27 cellular contexts compared by ENCODE assay signal in genomic region chr2:151394509-151394908, GRCh38.
"Had no signal": no experiment of that assay in that cellular context is flagged by ENCODE, and none has a peak within 500 bp of the region (broad histone marks: within the 10 kb centered on the region; RNA-seq: fewer than 3 reads in every experiment).

No MANE protein-coding gene starts in this region.

- FAIRE-seq: urothelium cell line had no signal

- DNase-seq: stimulated activated CD4-positive, alpha-beta T cell treated with anti-CD3 and anti-CD28 coated beads, Interleukin-2, amount 100 ng/mL, for 48 hours; stimulated activated CD4-positive, alpha-beta T cell treated with anti-CD3 and anti-CD28 coated beads, Interleukin-4, amount 100 ng/mL, for 1 hour; stimulated activated CD4-positive, alpha-beta T cell treated with anti-CD3 and anti-CD28 coated beads, Interleukin-4, amount 100 ng/mL, for 24 hours; stimulated activated CD4-positive, alpha-beta T cell treated with anti-CD3 and anti-CD28 coated beads, Interleukin-4, amount 100 ng/mL, for 4 hours; stimulated activated CD8-positive, alpha-beta memory T cell treated with anti-CD3 and anti-CD28 coated beads, Interleukin-4, amount 100 ng/mL, for 48 hours; stimulated activated naive B cell treated with anti-CD40 and anti-IgM and Interleukin-4, amounts not matched to agents 10 μg/mL and 1 μg/mL and 100 μg/mL, for 72 hours; stimulated activated naive CD4-positive, alpha-beta T cell; stimulated activated naive CD4-positive, alpha-beta T cell treated with Interleukin-2 at 50 U/mL for 16 hours; stimulated activated naive CD8-positive, alpha-beta T cell treated with anti-CD3 and anti-CD28 coated beads, Interleukin-15, amount 100 ng/mL, for 72 hours; stimulated activated naive CD8-positive, alpha-beta T cell treated with anti-CD3 and anti-CD28 coated beads, Interleukin-15, Interleukin-2, amounts not matched to agents 100 U/mL and 50 U/mL, for 24 hours; stomach; substantia nigra; testis; thyroid gland; tibial artery; transverse colon; trophoblast cell; upper lobe of left lung; upper lobe of right lung; uterus had no signal

- H3K4me3 ChIP-seq: stomach, suprapubic skin, testis, thoracic aorta, thyroid gland, tibial artery, tibial nerve, transverse colon, upper lobe of left lung, upper lobe of right lung, uterus, vagina had no signal

- H3K9me3 ChIP-seq: stomach, suprapubic skin, testis, thoracic aorta, thyroid gland, tibial artery, transverse colon, upper lobe of left lung, upper lobe of right lung, uterus, vagina had no signal

- H3K4me1 ChIP-seq: stomach, suprapubic skin, testis, thyroid gland, tibial artery, tibial nerve, transverse colon, upper lobe of left lung, upper lobe of right lung, uterus, vagina had no signal

- H3K36me3 ChIP-seq: stomach, suprapubic skin, thoracic aorta, thyroid gland, tibial artery, tibial nerve, transverse colon, upper lobe of left lung, upper lobe of right lung, uterus, vagina had no signal

- H3K27me3 ChIP-seq: stomach, suprapubic skin, testis, thyroid gland, tibial artery, tibial nerve, transverse colon, upper lobe of left lung, upper lobe of right lung, uterus, vagina had no signal

- H3K27ac ChIP-seq: stomach, suprapubic skin, testis, thoracic aorta, thyroid gland, tibial artery, tibial nerve, transverse colon, upper lobe of left lung, upper lobe of right lung, uterus, vagina had no signal

- ATAC-seq: stimulated activated effector memory CD8-positive, alpha-beta T cell treated with anti-CD3 and anti-CD28 coated beads, Interleukin-12 subunit alpha, Interleukin-12 subunit beta, amount 100 ng/mL, for 72 hours; stimulated activated memory B cell treated with anti-CD40 and anti-IgM and Interleukin-4, amounts not matched to agents 10 μg/mL and 1 μg/mL and 100 μg/mL, for 72 hours; stimulated activated naive B cell treated with anti-CD40 and anti-IgM and Interleukin-4, amounts not matched to agents 10 μg/mL and 1 μg/mL and 100 μg/mL, for 72 hours; stimulated activated naive CD8-positive, alpha-beta T cell treated with anti-CD3 and anti-CD28 coated beads, Interleukin-15, amount 100 ng/mL, for 72 hours; stimulated activated naive CD8-positive, alpha-beta T cell treated with anti-CD3 and anti-CD28 coated beads, Interleukin-15, Interleukin-2, amounts not matched to agents 100 U/mL and 50 U/mL, for 24 hours; upper lobe of right lung had no signal
